In the genomic region with DNA sequence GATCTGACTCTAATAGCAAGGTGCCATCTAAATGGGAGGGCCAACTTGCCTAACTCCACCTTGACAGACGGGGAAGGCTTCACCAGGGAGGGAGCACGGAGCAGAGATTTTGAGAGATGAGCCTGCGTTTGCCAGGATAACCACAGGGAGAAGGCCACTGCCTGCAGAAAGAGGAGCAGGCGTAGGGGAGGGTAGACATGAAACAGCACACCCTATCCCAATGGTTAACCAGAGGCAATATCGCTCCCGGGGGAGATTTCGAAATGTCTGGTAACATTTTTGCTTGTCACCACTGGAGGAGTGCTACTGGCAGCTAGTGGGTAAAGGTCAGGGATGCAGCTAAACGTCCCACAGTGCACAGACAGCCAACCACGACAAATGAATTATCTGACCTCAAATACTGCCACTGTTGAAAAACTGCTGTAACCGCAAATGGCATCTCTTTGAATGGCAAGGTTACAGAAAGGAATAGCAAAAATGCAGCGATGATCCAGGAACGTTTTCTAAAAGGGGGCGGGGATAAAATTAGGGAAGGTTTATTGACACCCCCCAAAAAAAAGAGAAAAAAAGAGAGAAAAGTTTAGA, we compare ENCODE assay signal across 8 cellular contexts.
A peak's percentile ranks its signal among the peaks of the same experiment; 100 is the strongest.
DNase-seq lines count a peak whose midpoint lies in the region; ATAC-seq and TF ChIP-seq lines count a peak whose summit lies in the region.

No MANE protein-coding gene starts in this region.

- no peaks in the 10 kb centered on the region for H4K20me1 ChIP-seq in MM.1S (ENCODE audit: insufficient read depth, low read length)

- ATAC-seq in activated T-cell treated with anti-CD3 and anti-CD28 coated beads, Interleukin-2, amount 50 U/mL, for 4 hours = peak; percentile 73 to 74
- peak; percentile 93 for ATAC-seq in right cardiac atrium

- no peaks in the 10 kb centered on the region for H3K9me2 ChIP-seq in MM.1S (replicated peaks; ENCODE audit: insufficient read depth, low read length)

- H3K4me1 Mint-ChIP-seq in HFFc6 (ENCODE audit: low read depth) = peaks cover 16% of the 10 kb centered on the region
- peaks cover 24% of the 10 kb centered on the region for H3K4me1 Mint-ChIP-seq in activated T-cell treated with anti-CD3 and anti-CD28 coated beads, Interleukin-2, amount 50 U/mL, for 4 hours (ENCODE audit: low read depth)

- H3K27me3 ChIP-seq in MM.1S (replicated peaks; ENCODE audit: insufficient read depth, low read length) (no peaks in the 10 kb centered on the region), right cardiac atrium (ENCODE audit: control insufficient read depth, insufficient read depth) (no peaks in the 10 kb centered on the region)

- H3K9ac ChIP-seq in MM.1S (ENCODE audit: low read length) = peak overlapping the region; percentile 32; the same call in 1 of the 2 replicates

- H3K27me3 Mint-ChIP-seq in HFFc6 (ENCODE audit: insufficient read depth) = no peaks in the 10 kb centered on the region; the same call in 1 of the 2 replicates
- H3K27me3 Mint-ChIP-seq in activated T-cell treated with anti-CD3 and anti-CD28 coated beads, Interleukin-2, amount 50 U/mL, for 4 hours (ENCODE audit: low read depth) = no peaks in the 10 kb centered on the region

- H3K9me3 ChIP-seq in MM.1S (replicated peaks; ENCODE audit: insufficient read depth, low read length) (no peaks in the 10 kb centered on the region), right cardiac atrium (ENCODE audit: control insufficient read depth, low read length) (no peaks in the 10 kb centered on the region)

- peaks cover 6% of the 10 kb centered on the region for H3K36me3 Mint-ChIP-seq in HFFc6 (ENCODE audit: low read depth)
- peaks cover 2% of the 10 kb centered on the region for H3K36me3 Mint-ChIP-seq in activated T-cell treated with anti-CD3 and anti-CD28 coated beads, Interleukin-2, amount 50 U/mL, for 4 hours (ENCODE audit: insufficient read depth)

- H3K27ac ChIP-seq in MM.1S (ENCODE audit: low read length) = peak overlapping the region; percentile 58; the same call in 1 of the 2 replicates
- H3K27ac ChIP-seq in right cardiac atrium (ENCODE audit: low read length) = peak overlapping the region; percentile 90
- H3K27ac ChIP-seq in skin epidermis = peak overlapping the region in 20 of 21 experiments; percentile 2 to 78 (median 44)

- intact Hi-C loops in right cardiac atrium (cut with DNase I) = loop anchor here in 2 of 4 donors (5.0 to 10.0 kb wide), 4 partner anchors 185 to 475 kb away; no protein-coding TSS in a partner anchor

- 30% methylated on average over 13 of the region's 13 CpGs for WGBS in right cardiac atrium

- peak overlapping the region; percentile 90 for H2AFZ ChIP-seq in MM.1S (ENCODE audit: low read length)

- H3K36me3 ChIP-seq in MM.1S (replicated peaks; ENCODE audit: insufficient read depth, low read length) = no peaks in the 10 kb centered on the region

- no peak overlapping the region for H3K4me3 Mint-ChIP-seq in HFFc6
- peak overlapping the region; percentile 80 for H3K4me3 Mint-ChIP-seq in activated T-cell treated with anti-CD3 and anti-CD28 coated beads, Interleukin-2, amount 50 U/mL, for 4 hours

- DNase-seq in NCI-H82 (lab: John Stamatoyannopoulos, UW) = peak; percentile 48
- no peak for DNase-seq in NCI-H82 treated with DMSO at 0.1 percent for 48 hours (lab: John Stamatoyannopoulos, UW; ENCODE audit: unreplicated experiment)
- DNase-seq in HFFc6 = no peak
- DNase-seq in MM.1S = peak; percentile 74
- DNase-seq in activated T-cell treated with anti-CD3 and anti-CD28 coated beads, Interleukin-2, amount 50 U/mL, for 4 hours = peak; percentile 17
- DNase-seq in right cardiac atrium = peak in 2 of 3 donors; percentile 48 to 64
- no peak for DNase-seq in NK-92 treated with Interleukin-12 subunit alpha and Interleukin-12 subunit beta, amount 100 ng/mL, for 24 hours (lab: John Stamatoyannopoulos, UW)

- peaks cover 6% of the 10 kb centered on the region for H3K9me3 Mint-ChIP-seq in HFFc6
- H3K9me3 Mint-ChIP-seq in activated T-cell treated with anti-CD3 and anti-CD28 coated beads, Interleukin-2, amount 50 U/mL, for 4 hours = peaks cover 7% of the 10 kb centered on the region

- H3F3A ChIP-seq in MM.1S (ENCODE audit: insufficient read depth, low read length) = peaks cover 14% of the 10 kb centered on the region

- H3K4me1 ChIP-seq in MM.1S (ENCODE audit: low read length) (peaks cover 7% of the 10 kb centered on the region), right cardiac atrium (ENCODE audit: control insufficient read depth, insufficient read depth, low read length) (peaks cover 5% of the 10 kb centered on the region)

- H3K27ac Mint-ChIP-seq in HFFc6 = no peak overlapping the region; the same call in 1 of the 2 replicates

- TF ChIP-seq CTCF in HFFc6 (IDR thresholded peaks at IDR 0.05) (peak; percentile 23), MM.1S (IDR thresholded peaks at IDR 0.05; ENCODE audit: low read length) (peak; percentile 43)

- peak overlapping the region; percentile 77 for H3K4me2 ChIP-seq in MM.1S (ENCODE audit: low read depth, low read length)

- H3K4me3 ChIP-seq in MM.1S (ENCODE audit: low read length) (peak overlapping the region; percentile 59), right cardiac atrium (ENCODE audit: low read length) (no peak overlapping the region), skin epidermis (peak overlapping the region; percentile 6 to 18 (median 14))

- no peaks in the 10 kb centered on the region for H3K79me2 ChIP-seq in MM.1S (ENCODE audit: low read length)

Comparison
In these comparisons a context has a peak if more than half of its experiments do, and no peak if none do; other contexts are left out.
1. DNase-seq: peak in NCI-H82 (single experiment), MM.1S (single experiment), activated T-cell treated with anti-CD3 and anti-CD28 coated beads, Interleukin-2, amount 50 U/mL, for 4 hours (single experiment) and right cardiac atrium (2 of 3); none in NCI-H82 treated with DMSO at 0.1 percent for 48 hours (single experiment), HFFc6 (single experiment) and NK-92 treated with Interleukin-12 subunit alpha and Interleukin-12 subunit beta, amount 100 ng/mL, for 24 hours (single experiment).
2. Peak in every context shown above with its lines, with median percentiles within 50 percentile points of each other: H3K27ac ChIP-seq.